In the genomic region with DNA sequence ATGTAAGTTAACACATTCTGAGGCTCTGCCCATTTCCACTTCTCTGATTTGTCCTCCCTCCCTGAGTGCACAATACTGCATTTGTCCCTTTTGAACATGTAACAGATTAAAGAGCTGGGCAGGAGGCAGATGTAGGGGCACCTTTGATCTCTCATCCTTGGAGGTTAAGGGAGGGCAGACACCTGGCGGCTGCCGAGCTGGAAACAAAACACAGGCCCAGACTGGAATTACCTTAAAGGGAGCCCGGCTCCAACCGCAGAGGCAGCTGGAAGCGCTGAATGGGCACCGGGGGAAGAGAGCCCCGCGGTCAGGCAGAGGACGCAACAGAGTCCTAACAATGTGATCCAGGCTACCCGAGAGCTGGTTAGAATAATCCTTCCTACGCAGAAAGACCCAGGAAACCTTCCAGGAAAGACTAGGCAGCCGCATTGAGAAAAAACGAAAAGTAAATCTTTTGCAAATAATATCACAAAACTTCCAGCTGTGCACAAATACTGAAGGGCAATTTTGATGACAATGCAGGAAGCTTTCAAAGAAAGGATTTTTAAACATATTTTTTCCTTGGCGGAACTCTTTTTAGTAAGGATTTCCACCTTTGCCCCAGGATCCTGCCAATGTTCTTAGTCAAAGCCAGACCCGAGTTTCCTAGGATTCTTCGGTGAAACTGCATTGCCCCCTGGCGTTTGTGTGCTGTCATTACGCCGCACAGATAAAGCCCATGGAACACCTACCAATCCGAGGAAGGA, we compare ENCODE assay signal across 8 cellular contexts.
DNase-seq lines count a peak whose midpoint lies in the region; ATAC-seq lines count a peak whose summit lies in the region.

No MANE protein-coding gene starts in this region.

- DNase-seq in DMS79 (lab: John Stamatoyannopoulos, UW) (peak; percentile 96), NCI-H446 (lab: John Stamatoyannopoulos, UW) (peak; percentile 61 to 83), dermis blood vessel endothelial cell (peak; percentile 96), left lobe of liver (ENCODE audit: low spot score) (peak; percentile 86)
- DNase-seq in activated CD4-positive, alpha-beta T cell treated with anti-CD3 and anti-CD28 coated beads for 48 hours: peak; percentile 79
- peak; percentile 59 for DNase-seq in stimulated activated CD4-positive, alpha-beta T cell treated with anti-CD3 and anti-CD28 coated beads, Interleukin-1b, Interleukin-23, amount 100 ng/mL, for 48 hours

- ATAC-seq in HG02884 (IDR thresholded peaks at IDR 0.05; ENCODE audit: unreplicated experiment) (peak; percentile 51), left lobe of liver (peak; percentile 97), GM19397 (IDR thresholded peaks at IDR 0.05; ENCODE audit: unreplicated experiment) (no peak)
